ENCODE assay signal across 1 cellular context in genomic region chr9:123929870-123930831, GRCh38.
TF ChIP-seq lines count a peak whose summit lies in the region.

DENND1A (minus strand) TSS chr9:123930126; CDS start chr9:123929905, 221 bp downstream.

TF ChIP-seq in HepG2, 621 proteins besides CTCF, POLR2A, EP300 and RAD21 (continued from another document and continues in another):
- TF ChIP-seq ZNF180 (CRISPR knock-in tag; IDR thresholded peaks at IDR 0.05; ENCODE audit: borderline replicate concordance, low read depth) = no peak
- no peak for TF ChIP-seq NR2F1 (CRISPR knock-in tag; IDR thresholded peaks at IDR 0.05)
- TF ChIP-seq ZNF235 (CRISPR knock-in tag; IDR thresholded peaks at IDR 0.05; ENCODE audit: borderline replicate concordance) = 0 out of 2 replicates have a peak, but pooled peaks have one; percentile 12
- TF ChIP-seq PLSCR1 (CRISPR knock-in tag; IDR thresholded peaks at IDR 0.05; ENCODE audit: borderline replicate concordance) = no peak
- no peak for TF ChIP-seq ELF4 (CRISPR knock-in tag; IDR thresholded peaks at IDR 0.05; ENCODE audit: borderline replicate concordance)
- no peak for TF ChIP-seq PBX2 (CRISPR knock-in tag; IDR thresholded peaks at IDR 0.05)
- TF ChIP-seq HOXA5 (CRISPR knock-in tag; IDR thresholded peaks at IDR 0.05) = peak; percentile 32; the same call in 1 of the 2 replicates
- no peak for TF ChIP-seq LRRFIP1 (CRISPR knock-in tag; conservative IDR thresholded peaks at IDR 0.05)
- TF ChIP-seq ZNF17 (CRISPR knock-in tag; IDR thresholded peaks at IDR 0.05) = no peak
- 0 out of 2 replicates have a peak, but pooled peaks have one; percentile 36 for TF ChIP-seq ZNF224 (CRISPR knock-in tag; IDR thresholded peaks at IDR 0.05)
- TF ChIP-seq NR0B2 (CRISPR knock-in tag; IDR thresholded peaks at IDR 0.05) = no peak
- peak; percentile 50; the same call in 1 of the 2 replicates for TF ChIP-seq AHR (CRISPR knock-in tag; IDR thresholded peaks at IDR 0.05)
- TF ChIP-seq GZF1 (CRISPR knock-in tag; IDR thresholded peaks at IDR 0.05) = no peak
- no peak for TF ChIP-seq GLI4 (CRISPR knock-in tag; IDR thresholded peaks at IDR 0.05; ENCODE audit: borderline replicate concordance)
- TF ChIP-seq RNF219 (CRISPR knock-in tag; IDR thresholded peaks at IDR 0.05) = no peak
- TF ChIP-seq KLF11 (CRISPR knock-in tag; IDR thresholded peaks at IDR 0.05) = no peak
- no peak for TF ChIP-seq DZIP1 (CRISPR knock-in tag; IDR thresholded peaks at IDR 0.05)
- no peak for TF ChIP-seq NFE2 (CRISPR knock-in tag; IDR thresholded peaks at IDR 0.05)
- TF ChIP-seq ZHX1 (CRISPR knock-in tag; IDR thresholded peaks at IDR 0.05; ENCODE audit: low read depth) = no peak
- no peak for TF ChIP-seq SKIL (CRISPR knock-in tag; IDR thresholded peaks at IDR 0.05; ENCODE audit: borderline replicate concordance)
- TF ChIP-seq ONECUT2 (CRISPR knock-in tag; IDR thresholded peaks at IDR 0.05) = no peak
- no peak for TF ChIP-seq THAP8 (CRISPR knock-in tag; IDR thresholded peaks at IDR 0.05; ENCODE audit: borderline replicate concordance)
- no peak for TF ChIP-seq ZNF251 (CRISPR knock-in tag; IDR thresholded peaks at IDR 0.05)
- no peak for TF ChIP-seq HMG20A (CRISPR knock-in tag; IDR thresholded peaks at IDR 0.05; ENCODE audit: borderline replicate concordance)
- no peak for TF ChIP-seq ZHX2 (IDR thresholded peaks at IDR 0.05; ENCODE audit: low read depth)
- TF ChIP-seq ZHX2 (CRISPR knock-in tag; IDR thresholded peaks at IDR 0.05; ENCODE audit: borderline replicate concordance) = no peak
- TF ChIP-seq HOXA9 (CRISPR knock-in tag; IDR thresholded peaks at IDR 0.05; ENCODE audit: borderline replicate concordance) = no peak
- TF ChIP-seq RBFOX2 (IDR thresholded peaks at IDR 0.05; ENCODE audit: low read depth, low read length) = peak; percentile 70; the same call in 1 of the 2 replicates
- TF ChIP-seq ATF7 (IDR thresholded peaks at IDR 0.05) = no peak
- peak; percentile 67; the same call in 1 of the 2 replicates for TF ChIP-seq ATF7 (CRISPR knock-in tag; IDR thresholded peaks at IDR 0.05)
- TF ChIP-seq MED1 (CRISPR knock-in tag; IDR thresholded peaks at IDR 0.05) = peak; percentile 20; the same call in 1 of the 2 replicates
- no peak for TF ChIP-seq ZNF414 (CRISPR knock-in tag; IDR thresholded peaks at IDR 0.05)
- TF ChIP-seq ZFP36L2 (CRISPR knock-in tag; IDR thresholded peaks at IDR 0.05) = no peak
- no peak for TF ChIP-seq CAMTA2 (CRISPR knock-in tag; IDR thresholded peaks at IDR 0.05; ENCODE audit: borderline replicate concordance)
